In genomic region chr12:5630101-5630500, GRCh38 we compare ENCODE assay signal across 6 cellular contexts.
"Had no signal": no experiment of that assay in that cellular context is flagged by ENCODE, and none has a peak within 500 bp of the region (broad histone marks: within the 10 kb centered on the region; RNA-seq: fewer than 3 reads in every experiment).

No MANE protein-coding gene starts in this region.

- DNase-seq: GF-D8 had no signal

- H3K4me3 ChIP-seq: GM12878 had no signal

- ATAC-seq: GM12878 had no signal

- FAIRE-seq: GM12878, GM12891, GM12892, GM18507, GM19239 had no signal
